ENCODE assay signal across 8 cellular contexts in genomic region chr4:145732895-145733880, GRCh38. TPM values are rescaled to one million over a fixed set of nuclear protein-coding genes. Genes with fewer than 3 reads are reported as not detected.
A peak's percentile ranks its signal among the peaks of the same experiment; 100 is the strongest.
DNase-seq lines count a peak whose midpoint lies in the region; ATAC-seq, FAIRE-seq and TF ChIP-seq lines count a peak whose summit lies in the region.

No MANE protein-coding gene starts in this region.

- no peaks in the 10 kb centered on the region for H3K27me3 ChIP-seq in astrocyte (ENCODE audit: insufficient read depth, low read length)
- no peaks in the 10 kb centered on the region for H3K27me3 ChIP-seq in uterus

- H3K27me3 Mint-ChIP-seq in astrocyte (ENCODE audit: low read depth, unreplicated experiment): no peaks in the 10 kb centered on the region

- FAIRE-seq in astrocyte (lab: Jason Lieb, UNC): no peak

- peak overlapping the region; percentile 50 for H2AFZ ChIP-seq in astrocyte (ENCODE audit: low read depth, low read length)

- no peaks in the 10 kb centered on the region for H3K36me3 Mint-ChIP-seq in astrocyte (ENCODE audit: low read depth, unreplicated experiment)

- peak overlapping the region; percentile 71 for H3K4me3 Mint-ChIP-seq in astrocyte (ENCODE audit: unreplicated experiment)

- TF ChIP-seq POLR2A in uterus (IDR thresholded peaks at IDR 0.05): peak; percentile 72 to 95

- peak overlapping the region; percentile 87 for H3K4me2 ChIP-seq in astrocyte (ENCODE audit: low read length)

- peaks cover 31% of the 10 kb centered on the region for H3K4me1 ChIP-seq in astrocyte (ENCODE audit: insufficient read depth, low read length)
- peaks cover 0 to 17% of the 10 kb centered on the region in 2 donors for H3K4me1 ChIP-seq in uterus

- H3K27ac Mint-ChIP-seq in astrocyte (ENCODE audit: unreplicated experiment): peak overlapping the region; percentile 100

- intact Hi-C loops in uterus (cut with DNase I; ENCODE audit: low total_unique reads): loop anchor here (5.0 kb wide), 1 partner anchor 204 kb away; the partner anchor contains the start of gene ZNF827

- H3K36me3 ChIP-seq in astrocyte (ENCODE audit: insufficient read depth, low read length) (no peaks in the 10 kb centered on the region), uterus (no peaks in the 10 kb centered on the region)

- peak overlapping the region; percentile 35 for H3K4me3 ChIP-seq in astrocyte (ENCODE audit: insufficient read depth, low read depth, low read length)
- H3K4me3 ChIP-seq in uterus: peak overlapping the region; percentile 33 to 65

- DNase-seq in GM13977 (ENCODE audit: low spot score): peak; percentile 95
- peak; percentile 47 for DNase-seq in NCI-H1694 (lab: John Stamatoyannopoulos, UW)
- peak; percentile 62 for DNase-seq in T-helper 22 cell (ENCODE audit: low read depth)
- peak; percentile 88 for DNase-seq in astrocyte (ENCODE audit: low read depth)
- peak; percentile 88 for DNase-seq in hepatic stellate cell (ENCODE audit: low spot score)
- DNase-seq in putamen (ENCODE audit: low spot score): peak; percentile 94
- DNase-seq in uterus: peak; percentile 95 to 97

- ATAC-seq in HG02870 (IDR thresholded peaks at IDR 0.05; ENCODE audit: unreplicated experiment): peak; percentile 77

- H4K20me1 ChIP-seq in astrocyte (ENCODE audit: insufficient read depth, low read length): no peaks in the 10 kb centered on the region

- peak overlapping the region; percentile 92 for H3K9ac ChIP-seq in astrocyte (ENCODE audit: low read length)

- in situ Hi-C loops in GM13977 (cut with MboI; ENCODE audit: low pct_unique_long_range_greater_than_20kb, low sequenced_read_pairs, unreplicated experiment): no loop called here

- H3K9me3 ChIP-seq in astrocyte (ENCODE audit: insufficient read depth, low read depth, low read length) (no peaks in the 10 kb centered on the region), uterus (no peaks in the 10 kb centered on the region)

- H3K9me3 Mint-ChIP-seq in astrocyte (ENCODE audit: unreplicated experiment): no peaks in the 10 kb centered on the region

- no peak for TF ChIP-seq CTCF in GM13977 (IDR thresholded peaks at IDR 0.05; ENCODE audit: extremely low read depth, insufficient read depth, missing control alignments)
- TF ChIP-seq CTCF in astrocyte (IDR thresholded peaks at IDR 0.05; ENCODE audit: insufficient read depth, low read depth, low read length): no peak
- TF ChIP-seq CTCF in uterus (IDR thresholded peaks at IDR 0.05): peak in 2 of 4 experiments; percentile 9 to 20

- H3K4me1 Mint-ChIP-seq in astrocyte (ENCODE audit: low read depth, unreplicated experiment): peaks cover 47% of the 10 kb centered on the region

- peak overlapping the region; percentile 100 for H3K27ac ChIP-seq in astrocyte (ENCODE audit: low read depth, low read length)
- H3K27ac ChIP-seq in uterus: peak overlapping the region; percentile 94 to 98

- H3K79me2 ChIP-seq in astrocyte (ENCODE audit: insufficient read depth, low read length): no peaks in the 10 kb centered on the region

RNA-seq across cellular contexts. Expression of gene C4orf51, which starts 53.2 kb away (rescaled TPM):
- total RNA-seq in astrocyte (not detected in 2 replicates), uterus (not detected)

Comparison
In these comparisons a context has a peak if more than half of its experiments do, and no peak if none do; other contexts are left out.
1. Peak in every context shown above with its lines: DNase-seq, ATAC-seq, H3K4me3 ChIP-seq and H3K27ac ChIP-seq.